ENCODE assay signal across 2 cellular contexts in genomic region chr15:84605225-84605882, GRCh38.
A peak's percentile ranks its signal among the peaks of the same experiment; 100 is the strongest.
TF ChIP-seq lines count a peak whose summit lies in the region.

No MANE protein-coding gene starts in this region.

TF ChIP-seq in HEK293, 187 proteins besides CTCF, POLR2A, EP300 and RAD21:
- TF ChIP-seq SP7 (tag by site-specific recombination; IDR thresholded peaks at IDR 0.05) = no peak
- TF ChIP-seq, protein P1, sequence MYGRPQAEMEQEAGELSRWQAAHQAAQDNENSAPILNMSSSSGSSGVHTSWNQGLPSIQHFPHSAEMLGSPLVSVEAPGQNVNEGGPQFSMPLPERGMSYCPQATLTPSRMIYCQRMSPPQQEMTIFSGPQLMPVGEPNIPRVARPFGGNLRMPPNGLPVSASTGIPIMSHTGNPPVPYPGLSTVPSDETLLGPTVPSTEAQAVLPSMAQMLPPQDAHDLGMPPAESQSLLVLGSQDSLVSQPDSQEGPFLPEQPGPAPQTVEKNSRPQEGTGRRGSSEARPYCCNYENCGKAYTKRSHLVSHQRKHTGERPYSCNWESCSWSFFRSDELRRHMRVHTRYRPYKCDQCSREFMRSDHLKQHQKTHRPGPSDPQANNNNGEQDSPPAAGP (tag by site-specific recombination; IDR thresholded peaks at IDR 0.05) = 0 out of 2 replicates have a peak, but pooled peaks have one; percentile 45
TF ChIP-seq in HEK293: peak in this region for 1.

TF ChIP-seq in SK-N-SH, 30 proteins besides CTCF, POLR2A, EP300 and RAD21:
- no peak for TF ChIP-seq FOSL2 (IDR thresholded peaks at IDR 0.05; ENCODE audit: borderline replicate concordance, low read depth)
- TF ChIP-seq RCOR1 (IDR thresholded peaks at IDR 0.05; ENCODE audit: low read length) = no peak
- TF ChIP-seq NFIC (IDR thresholded peaks at IDR 0.05; ENCODE audit: borderline replicate concordance) = no peak
- no peak for TF ChIP-seq RFX5 (IDR thresholded peaks at IDR 0.05; ENCODE audit: low read length)
- TF ChIP-seq GATA2 (CRISPR knock-in tag; IDR thresholded peaks at IDR 0.05) = no peak
- no peak for TF ChIP-seq SMC3 (IDR thresholded peaks at IDR 0.05; ENCODE audit: low read depth, low read length)
- no peak for TF ChIP-seq JUND (IDR thresholded peaks at IDR 0.05)
- no peak for TF ChIP-seq NRF1 (IDR thresholded peaks at IDR 0.05; ENCODE audit: low read depth, low read length)
TF ChIP-seq in SK-N-SH: peak in this region for 0.
